ENCODE assay signal across 12 cellular contexts in genomic region chr2:232321156-232321816, GRCh38. TPM values are rescaled to one million over a fixed set of nuclear protein-coding genes. Genes with fewer than 3 reads are reported as not detected.
DNase-seq lines count a peak whose midpoint lies in the region; ATAC-seq and TF ChIP-seq lines count a peak whose summit lies in the region.
"Had no signal": no experiment of that assay in that cellular context is flagged by ENCODE, and none has a peak within 500 bp of the region (broad histone marks: within the 10 kb centered on the region; RNA-seq: fewer than 3 reads in every experiment).

No MANE protein-coding gene starts in this region.

- H3K27ac ChIP-seq in SK-N-SH (ENCODE audit: low read depth in 2 of 2, low read length in 1 of 2) = no peak overlapping the region
- peak overlapping the region; percentile 69 for H3K27ac ChIP-seq in naive thymus-derived CD4-positive, alpha-beta T cell (ENCODE audit: low read depth, low read length)

- no peaks in the 10 kb centered on the region for H3K9me3 Mint-ChIP-seq in activated T-helper 17 cell treated with anti-CD3 and anti-CD28 coated beads, Interleukin-2, amount 50 U/mL, for 72 hours
- no peaks in the 10 kb centered on the region for H3K9me3 Mint-ChIP-seq in naive thymus-derived CD4-positive, alpha-beta T cell
- no peaks in the 10 kb centered on the region for H3K9me3 Mint-ChIP-seq in stimulated activated naive CD8-positive, alpha-beta T cell treated with anti-CD3 and anti-CD28 coated beads, Interleukin-15, amount 100 ng/mL, for 72 hours

- no peaks in the 10 kb centered on the region for H3K36me3 Mint-ChIP-seq in activated T-helper 17 cell treated with anti-CD3 and anti-CD28 coated beads, Interleukin-2, amount 50 U/mL, for 72 hours (ENCODE audit: low read depth)
- H3K36me3 Mint-ChIP-seq in naive thymus-derived CD4-positive, alpha-beta T cell = peaks cover 0 to 2% (median 0%) of the 10 kb centered on the region in 5 donors

- intact Hi-C loops in naive thymus-derived CD4-positive, alpha-beta T cell (cut with micrococcal nuclease) = loop anchor here (5.0 to 10.0 kb wide), 2 partner anchors 34 to 86 kb away; no protein-coding TSS in a partner anchor

- H3K4me2 ChIP-seq in SK-N-SH = no peak overlapping the region

- no peaks in the 10 kb centered on the region for H3K36me3 ChIP-seq in SK-N-SH (replicated peaks in 1 of 2; ENCODE audit: control insufficient read depth in 1 of 2, insufficient read depth in 2 of 2, low read length in 1 of 2)
- no peaks in the 10 kb centered on the region for H3K36me3 ChIP-seq in naive thymus-derived CD4-positive, alpha-beta T cell (ENCODE audit: control insufficient read depth in 2 of 3, insufficient read depth in 3 of 3, low read length in 3 of 3)

- POLR2A ChIA-PET in SK-N-SH (lab: Yijun Ruan, JAX) = no interaction called here
- POLR2A ChIA-PET in naive thymus-derived CD4-positive, alpha-beta T cell (lab: Charles Lee) = interaction anchor here (1.7 to 2.6 kb wide), 2 partner anchors 10 kb away, joined by 7 to 12 read pairs; no protein-coding TSS in a partner anchor

- no peaks in the 10 kb centered on the region for H3K79me2 ChIP-seq in SK-N-SH (ENCODE audit: insufficient read depth)

- DNase-seq in SK-N-SH = no peak
- peak in 6 of 9 donors; percentile 39 to 60 (median 49) for DNase-seq in naive thymus-derived CD4-positive, alpha-beta T cell
- peak; percentile 72 to 78 for DNase-seq in stimulated activated naive CD8-positive, alpha-beta T cell treated with anti-CD3 and anti-CD28 coated beads, Interleukin-15, amount 100 ng/mL, for 72 hours
- DNase-seq in inferior parietal cortex (ENCODE audit: extremely low spot score) = no peak
- no peak for DNase-seq in NCI-H1092 treated with DMSO at 0.1 percent for 48 hours (lab: John Stamatoyannopoulos, UW)
- DNase-seq in retina = no peak
- DNase-seq: 8988T, NCI-H2081 had no signal

- 0 out of 2 replicates have a peak, but pooled peaks have one; percentile 10 for TF ChIP-seq CTCF in SK-N-SH (IDR thresholded peaks at IDR 0.05)

- H3K9me3 ChIP-seq in SK-N-SH = no peaks in the 10 kb centered on the region
- H3K9me3 ChIP-seq in naive thymus-derived CD4-positive, alpha-beta T cell (ENCODE audit: control insufficient read depth in 2 of 3, low read length in 3 of 3) = no peaks in the 10 kb centered on the region

- no peak for TF ChIP-seq EP300 in SK-N-SH (IDR thresholded peaks at IDR 0.05; ENCODE audit: borderline replicate concordance in 1 of 2, low read depth in 1 of 2, low read length in 1 of 2)

- CTCF ChIA-PET in SK-N-SH (lab: Yijun Ruan, JAX) = interaction anchor here (1.0 to 13.4 kb wide), 6 partner anchors 13 to 521 kb away, joined by 3 to 214 read pairs (median 4); partner anchors contain the start of gene NPPC
- CTCF ChIA-PET in naive thymus-derived CD4-positive, alpha-beta T cell (lab: Charles Lee) = interaction anchor here (0.6 to 1.7 kb wide), 4 partner anchors 15 to 415 kb away, joined by 3 to 4 read pairs (median 3); no protein-coding TSS in a partner anchor

- H3K4me1 ChIP-seq in SK-N-SH (ENCODE audit: control insufficient read depth in 1 of 2, insufficient read depth in 2 of 2, low read depth in 1 of 2, low read length in 1 of 2) = peaks cover 0 to 26% of the 10 kb centered on the region in 2 experiments; a peak in 1 of 4 replicates
- peaks cover 38 to 67% of the 10 kb centered on the region in 2 donors for H3K4me1 ChIP-seq in naive thymus-derived CD4-positive, alpha-beta T cell (ENCODE audit: control insufficient read depth in 2 of 2, insufficient read depth in 2 of 2, low read length in 2 of 2)

- ATAC-seq in SK-N-SH treated with all-trans-retinoic acid at 6 μM for 48 hours = no peak
- peak; percentile 81 for ATAC-seq in activated T-helper 17 cell treated with anti-CD3 and anti-CD28 coated beads, Interleukin-2, amount 50 U/mL, for 72 hours (replicated peaks)
- peak; percentile 52 for ATAC-seq in naive thymus-derived CD4-positive, alpha-beta T cell
- ATAC-seq in stimulated activated naive CD8-positive, alpha-beta T cell treated with anti-CD3 and anti-CD28 coated beads, Interleukin-15, amount 100 ng/mL, for 72 hours = peak; percentile 83

- peak overlapping the region; percentile 52 for H3K27ac Mint-ChIP-seq in activated T-helper 17 cell treated with anti-CD3 and anti-CD28 coated beads, Interleukin-2, amount 50 U/mL, for 72 hours
- H3K27ac Mint-ChIP-seq in naive thymus-derived CD4-positive, alpha-beta T cell = peak overlapping the region; percentile 84 to 96 (median 91)
- peak overlapping the region; percentile 88 to 90 for H3K27ac Mint-ChIP-seq in stimulated activated naive CD8-positive, alpha-beta T cell treated with anti-CD3 and anti-CD28 coated beads, Interleukin-15, amount 100 ng/mL, for 72 hours

- no peaks in the 10 kb centered on the region for H3K9me2 ChIP-seq in SK-N-SH

- no peak for TF ChIP-seq RAD21 in SK-N-SH (IDR thresholded peaks at IDR 0.05; ENCODE audit: low read length)

- 95% methylated on average over 9 of the region's 18 CpGs for WGBS in SK-N-SH (ENCODE audit: low lambda C conversion rate)

- no peaks in the 10 kb centered on the region for H3F3A ChIP-seq in SK-N-SH (replicated peaks; ENCODE audit: insufficient read depth)

- H4K20me1 ChIP-seq in SK-N-SH (ENCODE audit: insufficient read depth) = peaks cover 5% of the 10 kb centered on the region

- peaks cover 11% of the 10 kb centered on the region for H3K4me1 Mint-ChIP-seq in activated T-helper 17 cell treated with anti-CD3 and anti-CD28 coated beads, Interleukin-2, amount 50 U/mL, for 72 hours
- peaks cover 45 to 75% (median 65%) of the 10 kb centered on the region in 7 donors for H3K4me1 Mint-ChIP-seq in naive thymus-derived CD4-positive, alpha-beta T cell
- H3K4me1 Mint-ChIP-seq in stimulated activated naive CD8-positive, alpha-beta T cell treated with anti-CD3 and anti-CD28 coated beads, Interleukin-15, amount 100 ng/mL, for 72 hours = peaks cover 79% of the 10 kb centered on the region

- peak overlapping the region; percentile 37 for H3K4me3 Mint-ChIP-seq in activated T-helper 17 cell treated with anti-CD3 and anti-CD28 coated beads, Interleukin-2, amount 50 U/mL, for 72 hours
- peak overlapping the region in 9 of 10 donors; percentile 23 to 78 (median 41) for H3K4me3 Mint-ChIP-seq in naive thymus-derived CD4-positive, alpha-beta T cell
- peak overlapping the region; percentile 74 to 83 for H3K4me3 Mint-ChIP-seq in stimulated activated naive CD8-positive, alpha-beta T cell treated with anti-CD3 and anti-CD28 coated beads, Interleukin-15, amount 100 ng/mL, for 72 hours

- no peak overlapping the region for H3K9ac ChIP-seq in SK-N-SH

- no peaks in the 10 kb centered on the region for H3K27me3 Mint-ChIP-seq in activated T-helper 17 cell treated with anti-CD3 and anti-CD28 coated beads, Interleukin-2, amount 50 U/mL, for 72 hours
- no peaks in the 10 kb centered on the region for H3K27me3 Mint-ChIP-seq in naive thymus-derived CD4-positive, alpha-beta T cell
- H3K27me3 Mint-ChIP-seq in stimulated activated naive CD8-positive, alpha-beta T cell treated with anti-CD3 and anti-CD28 coated beads, Interleukin-15, amount 100 ng/mL, for 72 hours = no peaks in the 10 kb centered on the region

- no peaks in the 10 kb centered on the region for H3K27me3 ChIP-seq in SK-N-SH (ENCODE audit: insufficient read depth)
- no peaks in the 10 kb centered on the region for H3K27me3 ChIP-seq in naive thymus-derived CD4-positive, alpha-beta T cell (ENCODE audit: control insufficient read depth in 2 of 2, insufficient read depth in 2 of 2, low read length in 2 of 2)

- no peak overlapping the region for H3K4me3 ChIP-seq in SK-N-SH (ENCODE audit: low read depth in 2 of 2, low read length in 1 of 2)
- no peak overlapping the region for H3K4me3 ChIP-seq in naive thymus-derived CD4-positive, alpha-beta T cell (ENCODE audit: low read length)

- H2AFZ ChIP-seq in SK-N-SH (ENCODE audit: low read depth) = no peak overlapping the region

TF ChIP-seq in SK-N-SH, 30 proteins besides CTCF, POLR2A, EP300 and RAD21 (continues in another document):
- TF ChIP-seq USF2 (IDR thresholded peaks at IDR 0.05; ENCODE audit: borderline replicate concordance, low read depth, low read length) = no peak
- TF ChIP-seq GABPA (IDR thresholded peaks at IDR 0.05; ENCODE audit: low read depth) = no peak

TF ChIP-seq in SK-N-SH treated with all-trans-retinoic acid at 6 μM for 48 hours, 23 proteins besides CTCF, POLR2A, EP300 and RAD21:
- TF ChIP-seq PPARA (CRISPR knock-in tag; IDR thresholded peaks at IDR 0.05; ENCODE audit: borderline replicate concordance) (no peak), TOX (CRISPR knock-in tag; IDR thresholded peaks at IDR 0.05; ENCODE audit: borderline replicate concordance) (no peak), ZFP3 (CRISPR knock-in tag; IDR thresholded peaks at IDR 0.05) (no peak), CSDC2 (CRISPR knock-in tag; IDR thresholded peaks at IDR 0.05) (no peak), OSR1 (CRISPR knock-in tag; IDR thresholded peaks at IDR 0.05) (no peak), ZFP30 (CRISPR knock-in tag; IDR thresholded peaks at IDR 0.05) (no peak), TSHZ2 (CRISPR knock-in tag; IDR thresholded peaks at IDR 0.05) (no peak)

RNA-seq across cellular contexts. Expression of gene ALPP, which starts 57.3 kb away (rescaled TPM):
- not detected in 2 replicates for polyA plus RNA-seq in SK-N-SH (2012; rRNA removed)
- not detected in 2 replicates for polyA plus RNA-seq in SK-N-SH (2012; cell fraction: cytosol; rRNA removed)
- polyA plus RNA-seq in SK-N-SH (2012; cell fraction: nucleus; rRNA removed) = not detected in 2 replicates
- total RNA-seq in activated T-helper 17 cell treated with anti-CD3 and anti-CD28 coated beads, Interleukin-2, amount 50 U/mL, for 72 hours = under 1 TPM in 1 of 2 donors, not detected in 1; 0.19 TPM
- under 1 TPM in 2 of 5 experiments, not detected in 3; 0.24 TPM for total RNA-seq in naive thymus-derived CD4-positive, alpha-beta T cell
- not detected for polyA plus RNA-seq in naive thymus-derived CD4-positive, alpha-beta T cell
- total RNA-seq: mesenteric fat pad, SK-MEL-5 had no signal

Comparison
In these comparisons a context has a peak if more than half of its experiments do, and no peak if none do; other contexts are left out.
1. DNase-seq: peak in naive thymus-derived CD4-positive, alpha-beta T cell (6 of 9) and stimulated activated naive CD8-positive, alpha-beta T cell treated with anti-CD3 and anti-CD28 coated beads, Interleukin-15, amount 100 ng/mL, for 72 hours (2 of 2); none in SK-N-SH (single experiment), inferior parietal cortex (single experiment), NCI-H1092 treated with DMSO at 0.1 percent for 48 hours (single experiment) and retina (single experiment).
2. Peak in every context shown above with its lines, with median percentiles within 50 percentile points of each other: H3K27ac Mint-ChIP-seq and H3K4me3 Mint-ChIP-seq.